8 cellular contexts compared by ENCODE assay signal in genomic region chr19:34403784-34404108, GRCh38. TPM values are rescaled to one million over a fixed set of nuclear protein-coding genes. Genes with fewer than 3 reads are reported as not detected.
A peak's percentile ranks its signal among the peaks of the same experiment; 100 is the strongest.
DNase-seq lines count a peak whose midpoint lies in the region; ATAC-seq and TF ChIP-seq lines count a peak whose summit lies in the region.

No MANE protein-coding gene starts in this region.

- intact Hi-C loops in gastrocnemius medialis (cut with DNase I; ENCODE audit: low total_unique reads): loop anchor here (1.0 to 2.0 kb wide), 2 partner anchors 25 to 97 kb away; partner anchors contain the start of gene UBA2

- no peak for DNase-seq in epithelial cell of proximal tubule (ENCODE audit: low read depth)
- no peak for DNase-seq in gastrocnemius medialis
- DNase-seq in GM20000 (ENCODE audit: low spot score): no peak
- no peak for DNase-seq in NCI-H2196 treated with DMSO at 0.1 percent for 48 hours (lab: John Stamatoyannopoulos, UW; ENCODE audit: unreplicated experiment)
- DNase-seq in NCI-H2196 (lab: John Stamatoyannopoulos, UW; ENCODE audit: unreplicated experiment): no peak
- no peak for DNase-seq in ACHN

- H3K36me3 ChIP-seq in Loucy (ENCODE audit: insufficient read depth, low read length): peaks cover 26% of the 10 kb centered on the region; the same call in 1 of the 2 replicates
- peaks cover 0 to 19% of the 10 kb centered on the region in 2 donors for H3K36me3 ChIP-seq in gastrocnemius medialis

- H2AFZ ChIP-seq in Loucy (ENCODE audit: low read length): peak overlapping the region; percentile 96

- no peaks in the 10 kb centered on the region for H3K27me3 ChIP-seq in Loucy (ENCODE audit: insufficient read depth, low read length, poor library complexity, severe bottlenecking)
- no peaks in the 10 kb centered on the region for H3K27me3 ChIP-seq in gastrocnemius medialis

- peak overlapping the region; percentile 81 to 86 (median 86) for H3K27ac ChIP-seq in gastrocnemius medialis

- H3K4me3 ChIP-seq in Loucy (ENCODE audit: low read length, poor library complexity, severe bottlenecking) (peak overlapping the region; percentile 78), epithelial cell of proximal tubule (ENCODE audit: low read depth, low read length) (peak overlapping the region; percentile 86), gastrocnemius medialis (peak overlapping the region; percentile 80 to 95 (median 86))

- TF ChIP-seq POLR2A in gastrocnemius medialis (IDR thresholded peaks at IDR 0.05): no peak

- H3K4me2 ChIP-seq in Loucy (ENCODE audit: low read depth, low read length, poor library complexity, severe bottlenecking): peak overlapping the region; percentile 74

- H3K4me1 ChIP-seq in Loucy (ENCODE audit: insufficient read depth, low read length, poor library complexity, severe bottlenecking) (peaks cover 5% of the 10 kb centered on the region), gastrocnemius medialis (peaks cover 0 to 4% of the 10 kb centered on the region in 2 donors)

- TF ChIP-seq CTCF in Loucy (conservative IDR thresholded peaks at IDR 0.05; ENCODE audit: low read length): no peak
- TF ChIP-seq CTCF in epithelial cell of proximal tubule (conservative IDR thresholded peaks at IDR 0.05; ENCODE audit: low read depth, low read length): no peak
- TF ChIP-seq CTCF in gastrocnemius medialis (IDR thresholded peaks at IDR 0.05 in 4 of 5, conservative IDR thresholded peaks at IDR 0.05 in 1 of 5): no peak
- TF ChIP-seq CTCF in GM20000 (IDR thresholded peaks at IDR 0.05; ENCODE audit: extremely low read depth, missing control alignments): no peak

- H3K9me2 ChIP-seq in Loucy (replicated peaks; ENCODE audit: low read depth, low read length): no peaks in the 10 kb centered on the region

- no peaks in the 10 kb centered on the region for H3K9me3 ChIP-seq in Loucy (ENCODE audit: insufficient read depth, low read depth, low read length)
- no peaks in the 10 kb centered on the region for H3K9me3 ChIP-seq in gastrocnemius medialis

- no peaks in the 10 kb centered on the region for H4K20me1 ChIP-seq in Loucy (ENCODE audit: insufficient read depth, low read length, poor library complexity, severe bottlenecking)

- peak overlapping the region; percentile 75 for H3K9ac ChIP-seq in Loucy (ENCODE audit: low read depth, low read length, poor library complexity, severe bottlenecking)

- H3F3A ChIP-seq in Loucy (ENCODE audit: low read depth): no peaks in the 10 kb centered on the region

- ATAC-seq in GM19372 (IDR thresholded peaks at IDR 0.05; ENCODE audit: low read depth, unreplicated experiment): peak; percentile 14
- ATAC-seq in gastrocnemius medialis: no peak

- in situ Hi-C loops in gastrocnemius medialis (cut with MboI; ENCODE audit: low sequenced_read_pairs in 4 of 4) (no loop called here), ACHN (cut with HindIII; ENCODE audit: low pct_ligation_motif_present, low pct_unique_long_range_greater_than_20kb, low sequenced_read_pairs) (no loop called here)

- peaks cover 14% of the 10 kb centered on the region; the same call in 1 of the 2 replicates for H3K79me2 ChIP-seq in Loucy (ENCODE audit: insufficient read depth, low read length)

RNA-seq across cellular contexts. Expression of gene PDCD2L, which starts 0.5 kb away (rescaled TPM):
- 16.4 and 38.5 TPM in 2 replicates for total RNA-seq in epithelial cell of proximal tubule
- 10 to 100 TPM; 18.1 to 49.8 (median 25.1) TPM for total RNA-seq in gastrocnemius medialis

RNA-seq across cellular contexts. Expression of gene UBA2, which starts 24.4 kb away (rescaled TPM):
- total RNA-seq in epithelial cell of proximal tubule (98.9 and 140 TPM in 2 replicates), gastrocnemius medialis (100 to 1,000 TPM in 3 of 4 donors, 10 to 100 TPM in 1; 89.3 to 106 (median 102) TPM)

RNA-seq across cellular contexts. Expression of gene GPI, which starts 38.8 kb away (rescaled TPM):
- total RNA-seq in epithelial cell of proximal tubule: 286 and 453 TPM in 2 replicates
- 100 to 1,000 TPM in 3 of 4 donors, 10 to 100 TPM in 1; 83.2 to 231 (median 173) TPM for total RNA-seq in gastrocnemius medialis
